ENCODE assay signal across 20 cellular contexts in the genomic region with DNA sequence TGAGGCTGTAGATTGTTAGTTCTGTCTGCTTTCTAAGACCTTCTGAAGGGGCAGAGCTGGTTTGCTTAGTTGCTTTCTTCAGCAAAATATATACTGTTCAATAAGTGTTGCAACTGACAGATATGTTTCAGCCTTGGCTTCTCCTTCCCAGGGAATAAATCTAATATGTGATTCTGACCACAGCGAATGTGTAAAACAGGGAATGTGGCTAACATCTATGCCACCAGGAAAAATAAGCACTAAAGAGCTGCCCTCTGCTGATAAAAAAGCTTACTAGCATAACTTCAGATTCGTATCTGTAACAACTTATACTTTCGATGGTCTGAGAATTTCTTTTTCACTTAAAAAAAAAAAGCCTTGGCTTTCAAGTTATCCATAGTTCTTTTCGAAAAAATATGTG. TPM values are rescaled to one million over a fixed set of nuclear protein-coding genes. Genes with fewer than 3 reads are reported as not detected.
DNase-seq lines count a peak whose midpoint lies in the region; ATAC-seq and TF ChIP-seq lines count a peak whose summit lies in the region.
"Had no signal": no experiment of that assay in that cellular context is flagged by ENCODE, and none has a peak within 500 bp of the region (broad histone marks: within the 10 kb centered on the region; RNA-seq: fewer than 3 reads in every experiment).

No MANE protein-coding gene starts in this region.

- H3K4me1 Mint-ChIP-seq in chondrocyte (ENCODE audit: low read depth) = peaks cover 20% of the 10 kb centered on the region
- H3K4me1 Mint-ChIP-seq in activated CD8-positive, alpha-beta memory T cell treated with anti-CD3 and anti-CD28 coated beads, Interleukin-2, amount 10 ng/mL, durations not matched to agents 7 days and 5 days = peaks cover 14% of the 10 kb centered on the region
- H3K4me1 Mint-ChIP-seq: CD4-positive, CD25-positive, alpha-beta regulatory T cell had no signal

- H3K9me3 ChIP-seq in SK-N-SH (no peaks in the 10 kb centered on the region), RWPE2 (ENCODE audit: severe bottlenecking) (no peaks in the 10 kb centered on the region), neural cell (ENCODE audit: low read length) (no peaks in the 10 kb centered on the region)
- H3K9me3 ChIP-seq: BLaER1 had no signal

- CTCF ChIA-PET in SK-N-SH (lab: Yijun Ruan, JAX) = interaction anchor here (0.7 to 1.3 kb wide), 4 partner anchors 11 to 391 kb away, joined by 3 to 5 read pairs (median 4); no protein-coding TSS in a partner anchor
- CTCF ChIA-PET in activated CD8-positive, alpha-beta memory T cell treated with anti-CD3 and anti-CD28 coated beads, Interleukin-2, amount 10 ng/mL, durations not matched to agents 7 days and 5 days (lab: Charles Lee) = interaction anchor here (1.2 to 1.5 kb wide), 2 partner anchors 26 to 391 kb away, joined by 4 read pairs; no protein-coding TSS in a partner anchor

- peaks cover 2% of the 10 kb centered on the region for H3K36me3 Mint-ChIP-seq in chondrocyte (ENCODE audit: low read depth)
- no peaks in the 10 kb centered on the region for H3K36me3 Mint-ChIP-seq in activated CD8-positive, alpha-beta memory T cell treated with anti-CD3 and anti-CD28 coated beads, Interleukin-2, amount 10 ng/mL, durations not matched to agents 7 days and 5 days
- H3K36me3 Mint-ChIP-seq: CD4-positive, CD25-positive, alpha-beta regulatory T cell had no signal

- H4K20me1 ChIP-seq in SK-N-SH (ENCODE audit: insufficient read depth) (no peaks in the 10 kb centered on the region), neural cell (ENCODE audit: insufficient read depth) (no peaks in the 10 kb centered on the region)
- H4K20me1 ChIP-seq: BLaER1 had no signal

- no peak overlapping the region for H3K4me3 ChIP-seq in SK-N-SH (ENCODE audit: low read depth in 2 of 2, low read length in 1 of 2)
- H3K4me3 ChIP-seq in RWPE2 (ENCODE audit: severe bottlenecking) = no peak overlapping the region
- H3K4me3 ChIP-seq in neural cell (ENCODE audit: low read length) = no peak overlapping the region
- H3K4me3 ChIP-seq: BLaER1 had no signal

- H3K27ac ChIP-seq in SK-N-SH (ENCODE audit: low read depth in 2 of 2, low read length in 1 of 2) = no peak overlapping the region
- no peak overlapping the region for H3K27ac ChIP-seq in RWPE2 (ENCODE audit: poor library complexity, severe bottlenecking)
- no peak overlapping the region for H3K27ac ChIP-seq in neural cell (ENCODE audit: low read length)
- H3K27ac ChIP-seq: 22Rv1, BLaER1, RWPE1 had no signal

- H3K36me3 ChIP-seq in SK-N-SH (replicated peaks in 1 of 2; ENCODE audit: control insufficient read depth in 1 of 2, insufficient read depth in 2 of 2, low read length in 1 of 2) = peaks cover 0 to 5% of the 10 kb centered on the region in 2 experiments
- H3K36me3 ChIP-seq in RWPE2 (ENCODE audit: low read depth) = peaks cover 18% of the 10 kb centered on the region
- H3K36me3 ChIP-seq in neural cell (ENCODE audit: insufficient read depth, low read length) = no peaks in the 10 kb centered on the region
- H3K36me3 ChIP-seq: BLaER1 had no signal

- TF ChIP-seq RAD21 in SK-N-SH (IDR thresholded peaks at IDR 0.05; ENCODE audit: low read length) (no peak), neural cell (conservative IDR thresholded peaks at IDR 0.05) (no peak)

- no peaks in the 10 kb centered on the region for H3K9me3 Mint-ChIP-seq in chondrocyte (ENCODE audit: low read depth)
- H3K9me3 Mint-ChIP-seq in activated CD8-positive, alpha-beta memory T cell treated with anti-CD3 and anti-CD28 coated beads, Interleukin-2, amount 10 ng/mL, durations not matched to agents 7 days and 5 days (ENCODE audit: low read depth) = no peaks in the 10 kb centered on the region

- 0 out of 2 replicates have a peak, but pooled peaks cover 7% of the 10 kb centered on the region for H3K79me2 ChIP-seq in SK-N-SH (ENCODE audit: insufficient read depth)
- no peaks in the 10 kb centered on the region for H3K79me2 ChIP-seq in neural cell (replicated peaks; ENCODE audit: insufficient read depth, low read length)

- WGBS in SK-N-SH (ENCODE audit: low lambda C conversion rate) = 65% methylated on average over 4 of the region's 4 CpGs

- H3F3A ChIP-seq in SK-N-SH (replicated peaks; ENCODE audit: insufficient read depth) (peaks cover 18% of the 10 kb centered on the region), neural cell (ENCODE audit: insufficient read depth, low read length, poor library complexity, severe bottlenecking) (no peaks in the 10 kb centered on the region)

- ATAC-seq in SK-N-SH treated with all-trans-retinoic acid at 6 μM for 48 hours = no peak
- no peak for ATAC-seq in RWPE2 (ENCODE audit: low read depth)
- ATAC-seq in GM21381 (IDR thresholded peaks at IDR 0.05; ENCODE audit: unreplicated experiment) = no peak
- no peak for ATAC-seq in activated CD8-positive, alpha-beta memory T cell treated with anti-CD3 and anti-CD28 coated beads, Interleukin-2, amount 10 ng/mL, durations not matched to agents 7 days and 5 days
- ATAC-seq: Panc1 had no signal

- H3K9ac ChIP-seq in SK-N-SH = no peak overlapping the region
- no peak overlapping the region for H3K9ac ChIP-seq in neural cell (ENCODE audit: low read length)
- H3K9ac ChIP-seq: BLaER1 had no signal

- H3K27me3 ChIP-seq in SK-N-SH (ENCODE audit: insufficient read depth) (no peaks in the 10 kb centered on the region), RWPE2 (ENCODE audit: insufficient read depth, poor library complexity, severe bottlenecking) (no peaks in the 10 kb centered on the region), neural cell (ENCODE audit: insufficient read depth, low read depth, low read length) (no peaks in the 10 kb centered on the region)
- H3K27me3 ChIP-seq: BLaER1 had no signal

- H3K4me3 Mint-ChIP-seq in chondrocyte (ENCODE audit: unreplicated experiment) = no peak overlapping the region
- H3K4me3 Mint-ChIP-seq in activated CD8-positive, alpha-beta memory T cell treated with anti-CD3 and anti-CD28 coated beads, Interleukin-2, amount 10 ng/mL, durations not matched to agents 7 days and 5 days = no peak overlapping the region
- H3K4me3 Mint-ChIP-seq: CD4-positive, CD25-positive, alpha-beta regulatory T cell had no signal

- no peak overlapping the region for H3K27ac Mint-ChIP-seq in chondrocyte (ENCODE audit: unreplicated experiment)
- H3K27ac Mint-ChIP-seq in activated CD8-positive, alpha-beta memory T cell treated with anti-CD3 and anti-CD28 coated beads, Interleukin-2, amount 10 ng/mL, durations not matched to agents 7 days and 5 days = no peak overlapping the region
- H3K27ac Mint-ChIP-seq: CD4-positive, CD25-positive, alpha-beta regulatory T cell had no signal

- DNase-seq in SK-N-SH = no peak
- no peak for DNase-seq in RWPE2 (ENCODE audit: low spot score)
- DNase-seq in chondrocyte (ENCODE audit: low spot score) = no peak
- no peak for DNase-seq in nucleus accumbens (lab: John Stamatoyannopoulos, UW)
- no peak for DNase-seq in activated CD8-positive, alpha-beta memory T cell treated with anti-CD3 and anti-CD28 coated beads, Interleukin-2, amount 10 ng/mL, durations not matched to agents 7 days and 5 days
- DNase-seq: CD4-positive, CD25-positive, alpha-beta regulatory T cell; Karpas-422; NCI-H1092 treated with DMSO at 0.1 percent for 48 hours; NCI-H146; NCI-H1930; NCI-H526 treated with DMSO at 0.1 percent for 48 hours; SHP77 treated with DMSO at 0.1 percent for 48 hours had no signal

- POLR2A ChIA-PET in SK-N-SH (lab: Yijun Ruan, JAX) = no interaction called here

- H3K4me2 ChIP-seq in SK-N-SH (no peak overlapping the region), neural cell (ENCODE audit: low read length) (no peak overlapping the region)
- H3K4me2 ChIP-seq: BLaER1 had no signal

- 0 out of 2 replicates have a peak, but pooled peaks have one; percentile 16 for TF ChIP-seq CTCF in SK-N-SH (IDR thresholded peaks at IDR 0.05)
- TF ChIP-seq CTCF in RWPE2 (IDR thresholded peaks at IDR 0.05; ENCODE audit: poor library complexity, severe bottlenecking) = peak; percentile 21
- peak; percentile 44 for TF ChIP-seq CTCF in chondrocyte (IDR thresholded peaks at IDR 0.05)
- peak; percentile 22 for TF ChIP-seq CTCF in neural cell (IDR thresholded peaks at IDR 0.05; ENCODE audit: poor library complexity, severe bottlenecking)

- TF ChIP-seq EP300 in SK-N-SH (IDR thresholded peaks at IDR 0.05; ENCODE audit: borderline replicate concordance in 1 of 2, low read depth in 1 of 2, low read length in 1 of 2) (no peak), neural cell (conservative IDR thresholded peaks at IDR 0.05; ENCODE audit: poor library complexity, severe bottlenecking) (no peak)

- peaks cover 0 to 16% of the 10 kb centered on the region in 2 experiments; a peak in 1 of 4 replicates for H3K4me1 ChIP-seq in SK-N-SH (ENCODE audit: control insufficient read depth in 1 of 2, insufficient read depth in 2 of 2, low read depth in 1 of 2, low read length in 1 of 2)
- H3K4me1 ChIP-seq in RWPE2 (ENCODE audit: insufficient read depth, poor library complexity, severe bottlenecking) = peaks cover 36% of the 10 kb centered on the region

- H3K9me2 ChIP-seq in SK-N-SH = no peaks in the 10 kb centered on the region
- no peaks in the 10 kb centered on the region for H3K9me2 ChIP-seq in neural cell (ENCODE audit: insufficient read depth, low read length)

- no peak overlapping the region for H2AFZ ChIP-seq in SK-N-SH (ENCODE audit: low read depth)
- no peak overlapping the region for H2AFZ ChIP-seq in neural cell (ENCODE audit: low read depth, low read length)

- no peaks in the 10 kb centered on the region for H3K27me3 Mint-ChIP-seq in chondrocyte (ENCODE audit: low read depth)
- peaks cover 41% of the 10 kb centered on the region for H3K27me3 Mint-ChIP-seq in activated CD8-positive, alpha-beta memory T cell treated with anti-CD3 and anti-CD28 coated beads, Interleukin-2, amount 10 ng/mL, durations not matched to agents 7 days and 5 days

TF ChIP-seq in SK-N-SH, 30 proteins besides CTCF, POLR2A, EP300 and RAD21 (continues in another document):
- no peak for TF ChIP-seq FOXJ3 (CRISPR knock-in tag; IDR thresholded peaks at IDR 0.05)

TF ChIP-seq in SK-N-SH treated with all-trans-retinoic acid at 6 μM for 48 hours, 23 proteins besides CTCF, POLR2A, EP300 and RAD21 (continues in another document):
- no peak for TF ChIP-seq CSDC2 (CRISPR knock-in tag; IDR thresholded peaks at IDR 0.05)
- TF ChIP-seq ZNF565 (CRISPR knock-in tag; conservative IDR thresholded peaks at IDR 0.05; ENCODE audit: low read depth) = no peak
- no peak for TF ChIP-seq ZFP30 (CRISPR knock-in tag; IDR thresholded peaks at IDR 0.05)
- TF ChIP-seq SNAI2 (CRISPR knock-in tag; IDR thresholded peaks at IDR 0.05) = no peak

TF ChIP-seq in neural cell, 6 proteins besides CTCF, POLR2A, EP300 and RAD21:
- TF ChIP-seq TAF1 (IDR thresholded peaks at IDR 0.05; ENCODE audit: low read depth) (no peak), POLR2AphosphoS5 (IDR thresholded peaks at IDR 0.05) (no peak), SMC3 (conservative IDR thresholded peaks at IDR 0.05; ENCODE audit: poor library complexity) (peak; percentile 26)

RNA-seq across cellular contexts. Expression of a gene that starts 13.0 kb away (rescaled TPM):
- polyA plus RNA-seq in SK-N-SH (2012; rRNA removed) = 55.9 and 56.0 TPM in 2 replicates
- 66.3 and 68.7 TPM in 2 replicates for polyA plus RNA-seq in SK-N-SH (2012; cell fraction: cytosol; rRNA removed)
- 57.5 and 94.9 TPM in 2 replicates for polyA plus RNA-seq in SK-N-SH (2012; cell fraction: nucleus; rRNA removed)
- 20.8 to 43.0 TPM (median 38.5 TPM) in 3 replicates for total RNA-seq in chondrocyte
- polyA plus RNA-seq in neural cell = not detected in 2 replicates
- not detected in 2 replicates for polyA minus RNA-seq in neural cell
- not detected for total RNA-seq in activated CD8-positive, alpha-beta memory T cell treated with anti-CD3 and anti-CD28 coated beads, Interleukin-2, amount 10 ng/mL, durations not matched to agents 7 days and 5 days
- total RNA-seq: CD4-positive, CD25-positive, alpha-beta regulatory T cell; HT-29 had no signal

Comparison
In these comparisons a context has a peak if more than half of its experiments do, and no peak if none do; other contexts are left out.
1. RNA of a gene that starts 13.0 kb away (total RNA-seq): 20.8 to 43.0 TPM in chondrocyte; not detected in activated CD8-positive, alpha-beta memory T cell treated with anti-CD3 and anti-CD28 coated beads, Interleukin-2, amount 10 ng/mL, durations not matched to agents 7 days and 5 days; every median in the first group is over 10 times any median in the second.
2. Peak in every context shown above with its lines, with median percentiles within 50 percentile points of each other: CTCF ChIP-seq.